ENCODE assay signal across 1 cellular context in the genomic region with DNA sequence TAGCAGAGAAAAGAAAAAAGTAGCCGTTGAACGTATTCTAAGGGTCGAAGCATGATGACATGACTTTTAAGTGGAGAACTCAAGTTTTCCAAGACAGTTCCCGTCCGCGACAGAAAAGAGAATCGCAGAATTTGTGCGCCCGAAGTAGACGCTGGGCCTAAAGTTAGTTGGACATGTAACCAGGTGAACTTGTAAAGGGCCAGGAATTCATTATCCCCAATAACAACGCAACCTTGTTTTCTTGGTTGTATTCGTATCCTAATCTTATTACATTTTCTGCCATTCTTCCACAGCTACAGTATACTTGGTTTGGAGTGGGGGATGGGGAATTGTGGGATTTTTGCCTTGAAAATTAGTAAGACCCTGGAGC.
TF ChIP-seq lines count a peak whose summit lies in the region.

No MANE protein-coding gene starts in this region.

TF ChIP-seq in K562, 482 proteins besides CTCF, POLR2A, EP300 and RAD21 (continued from another document and continues in another):
- TF ChIP-seq, protein P1, sequence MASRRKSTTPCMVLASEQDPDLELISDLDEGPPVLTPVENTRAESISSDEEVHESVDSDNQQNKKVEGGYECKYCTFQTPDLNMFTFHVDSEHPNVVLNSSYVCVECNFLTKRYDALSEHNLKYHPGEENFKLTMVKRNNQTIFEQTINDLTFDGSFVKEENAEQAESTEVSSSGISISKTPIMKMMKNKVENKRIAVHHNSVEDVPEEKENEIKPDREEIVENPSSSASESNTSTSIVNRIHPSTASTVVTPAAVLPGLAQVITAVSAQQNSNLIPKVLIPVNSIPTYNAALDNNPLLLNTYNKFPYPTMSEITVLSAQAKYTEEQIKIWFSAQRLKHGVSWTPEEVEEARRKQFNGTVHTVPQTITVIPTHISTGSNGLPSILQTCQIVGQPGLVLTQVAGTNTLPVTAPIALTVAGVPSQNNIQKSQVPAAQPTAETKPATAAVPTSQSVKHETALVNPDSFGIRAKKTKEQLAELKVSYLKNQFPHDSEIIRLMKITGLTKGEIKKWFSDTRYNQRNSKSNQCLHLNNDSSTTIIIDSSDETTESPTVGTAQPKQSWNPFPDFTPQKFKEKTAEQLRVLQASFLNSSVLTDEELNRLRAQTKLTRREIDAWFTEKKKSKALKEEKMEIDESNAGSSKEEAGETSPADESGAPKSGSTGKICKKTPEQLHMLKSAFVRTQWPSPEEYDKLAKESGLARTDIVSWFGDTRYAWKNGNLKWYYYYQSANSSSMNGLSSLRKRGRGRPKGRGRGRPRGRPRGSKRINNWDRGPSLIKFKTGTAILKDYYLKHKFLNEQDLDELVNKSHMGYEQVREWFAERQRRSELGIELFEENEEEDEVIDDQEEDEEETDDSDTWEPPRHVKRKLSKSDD (conservative IDR thresholded peaks at IDR 0.05; ENCODE audit: low read length) = no peak
- TF ChIP-seq ZNF57 (CRISPR knock-in tag; IDR thresholded peaks at IDR 0.05) = no peak
- TF ChIP-seq KDM1A (IDR thresholded peaks at IDR 0.05) = no peak
- peak; percentile 48 for TF ChIP-seq HCFC1 (IDR thresholded peaks at IDR 0.05; ENCODE audit: low read depth, low read length)
- TF ChIP-seq ATF6 (CRISPR knock-in tag; IDR thresholded peaks at IDR 0.05) = no peak
- TF ChIP-seq FOXA3 (CRISPR knock-in tag; conservative IDR thresholded peaks at IDR 0.05 in 1 of 2, IDR thresholded peaks at IDR 0.05 in 1 of 2) = no peak
- no peak for TF ChIP-seq MTF1 (CRISPR knock-in tag; IDR thresholded peaks at IDR 0.05; ENCODE audit: borderline replicate concordance)
- no peak for TF ChIP-seq ZSCAN32 (CRISPR knock-in tag; IDR thresholded peaks at IDR 0.05)
- no peak for TF ChIP-seq CCNT2 (IDR thresholded peaks at IDR 0.05; ENCODE audit: borderline replicate concordance, extremely low read depth, insufficient read length, low read depth, low read length)
- TF ChIP-seq, protein P2, sequence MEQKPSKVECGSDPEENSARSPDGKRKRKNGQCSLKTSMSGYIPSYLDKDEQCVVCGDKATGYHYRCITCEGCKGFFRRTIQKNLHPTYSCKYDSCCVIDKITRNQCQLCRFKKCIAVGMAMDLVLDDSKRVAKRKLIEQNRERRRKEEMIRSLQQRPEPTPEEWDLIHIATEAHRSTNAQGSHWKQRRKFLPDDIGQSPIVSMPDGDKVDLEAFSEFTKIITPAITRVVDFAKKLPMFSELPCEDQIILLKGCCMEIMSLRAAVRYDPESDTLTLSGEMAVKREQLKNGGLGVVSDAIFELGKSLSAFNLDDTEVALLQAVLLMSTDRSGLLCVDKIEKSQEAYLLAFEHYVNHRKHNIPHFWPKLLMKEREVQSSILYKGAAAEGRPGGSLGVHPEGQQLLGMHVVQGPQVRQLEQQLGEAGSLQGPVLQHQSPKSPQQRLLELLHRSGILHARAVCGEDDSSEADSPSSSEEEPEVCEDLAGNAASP (IDR thresholded peaks at IDR 0.05) = no peak
- TF ChIP-seq CREB1 (IDR thresholded peaks at IDR 0.05) = peak; percentile 89
- TF ChIP-seq CREB1 (CRISPR knock-in tag; IDR thresholded peaks at IDR 0.05) = peak; percentile 91
- TF ChIP-seq PTTG1 (tag; IDR thresholded peaks at IDR 0.05; ENCODE audit: low read depth) = no peak
- no peak for TF ChIP-seq NCOA1 (IDR thresholded peaks at IDR 0.05; ENCODE audit: low read depth)
- no peak for TF ChIP-seq ELF1 (tag; IDR thresholded peaks at IDR 0.05)
- TF ChIP-seq HNRNPK (IDR thresholded peaks at IDR 0.05; ENCODE audit: low read depth, low read length, poor library complexity, severe bottlenecking) = no peak
- TF ChIP-seq, protein P3, sequence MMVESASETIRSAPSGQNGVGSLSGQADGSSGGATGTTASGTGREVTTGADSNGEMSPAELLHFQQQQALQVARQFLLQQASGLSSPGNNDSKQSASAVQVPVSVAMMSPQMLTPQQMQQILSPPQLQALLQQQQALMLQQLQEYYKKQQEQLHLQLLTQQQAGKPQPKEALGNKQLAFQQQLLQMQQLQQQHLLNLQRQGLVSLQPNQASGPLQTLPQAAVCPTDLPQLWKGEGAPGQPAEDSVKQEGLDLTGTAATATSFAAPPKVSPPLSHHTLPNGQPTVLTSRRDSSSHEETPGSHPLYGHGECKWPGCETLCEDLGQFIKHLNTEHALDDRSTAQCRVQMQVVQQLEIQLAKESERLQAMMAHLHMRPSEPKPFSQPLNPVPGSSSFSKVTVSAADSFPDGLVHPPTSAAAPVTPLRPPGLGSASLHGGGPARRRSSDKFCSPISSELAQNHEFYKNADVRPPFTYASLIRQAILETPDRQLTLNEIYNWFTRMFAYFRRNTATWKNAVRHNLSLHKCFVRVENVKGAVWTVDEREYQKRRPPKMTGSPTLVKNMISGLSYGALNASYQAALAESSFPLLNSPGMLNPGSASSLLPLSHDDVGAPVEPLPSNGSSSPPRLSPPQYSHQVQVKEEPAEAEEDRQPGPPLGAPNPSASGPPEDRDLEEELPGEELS (CRISPR knock-in tag; IDR thresholded peaks at IDR 0.05; ENCODE audit: borderline replicate concordance) = no peak
- TF ChIP-seq ETV1 (tag; conservative IDR thresholded peaks at IDR 0.05; ENCODE audit: low read depth) = no peak
- no peak for TF ChIP-seq CBX1 (IDR thresholded peaks at IDR 0.05; ENCODE audit: low read depth)
- no peak for TF ChIP-seq NKRF (IDR thresholded peaks at IDR 0.05; ENCODE audit: borderline replicate concordance)
- 0 out of 2 replicates have a peak, but pooled peaks have one; percentile 17 for TF ChIP-seq POLR2AphosphoS5 (IDR thresholded peaks at IDR 0.05; ENCODE audit: control insufficient read depth, insufficient read depth, low read depth, low read length)
- TF ChIP-seq HMBOX1 (IDR thresholded peaks at IDR 0.05) = peak; percentile 76
- TF ChIP-seq COPS2 (conservative IDR thresholded peaks at IDR 0.05) = no peak
- TF ChIP-seq, protein P4, sequence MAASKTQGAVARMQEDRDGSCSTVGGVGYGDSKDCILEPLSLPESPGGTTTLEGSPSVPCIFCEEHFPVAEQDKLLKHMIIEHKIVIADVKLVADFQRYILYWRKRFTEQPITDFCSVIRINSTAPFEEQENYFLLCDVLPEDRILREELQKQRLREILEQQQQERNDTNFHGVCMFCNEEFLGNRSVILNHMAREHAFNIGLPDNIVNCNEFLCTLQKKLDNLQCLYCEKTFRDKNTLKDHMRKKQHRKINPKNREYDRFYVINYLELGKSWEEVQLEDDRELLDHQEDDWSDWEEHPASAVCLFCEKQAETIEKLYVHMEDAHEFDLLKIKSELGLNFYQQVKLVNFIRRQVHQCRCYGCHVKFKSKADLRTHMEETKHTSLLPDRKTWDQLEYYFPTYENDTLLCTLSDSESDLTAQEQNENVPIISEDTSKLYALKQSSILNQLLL (CRISPR knock-in tag; IDR thresholded peaks at IDR 0.05; ENCODE audit: borderline replicate concordance) = no peak
- no peak for TF ChIP-seq GMEB1 (CRISPR knock-in tag; IDR thresholded peaks at IDR 0.05)
- TF ChIP-seq ZFP36 (IDR thresholded peaks at IDR 0.05; ENCODE audit: low read depth, low read length, partially characterized antibody) = no peak
- TF ChIP-seq NONO (IDR thresholded peaks at IDR 0.05; ENCODE audit: low read depth in 2 of 2, low read length in 1 of 2) = no peak
- TF ChIP-seq TEAD4 (IDR thresholded peaks at IDR 0.05; ENCODE audit: low read length) = no peak
- no peak for TF ChIP-seq TEAD4 (CRISPR knock-in tag; IDR thresholded peaks at IDR 0.05; ENCODE audit: borderline replicate concordance)
- no peak for TF ChIP-seq YY1 (IDR thresholded peaks at IDR 0.05; ENCODE audit: borderline replicate concordance in 1 of 3, control insufficient read depth in 1 of 3, extremely low read depth in 1 of 3, insufficient read depth in 3 of 3, insufficient read length in 1 of 3, insufficient replicate concordance in 2 of 3, low read depth in 1 of 3, low read length in 2 of 3)
- no peak for TF ChIP-seq ZC3H4 (CRISPR knock-in tag; IDR thresholded peaks at IDR 0.05; ENCODE audit: borderline replicate concordance)
- no peak for TF ChIP-seq ZNF431 (CRISPR knock-in tag; IDR thresholded peaks at IDR 0.05)
- no peak for TF ChIP-seq PRPF4 (IDR thresholded peaks at IDR 0.05; ENCODE audit: insufficient read depth, low read depth, low read length, poor library complexity, severe bottlenecking)
- no peak for TF ChIP-seq CBFA2T3 (IDR thresholded peaks at IDR 0.05)
- no peak for TF ChIP-seq SIN3B (IDR thresholded peaks at IDR 0.05; ENCODE audit: low read depth)
- no peak for TF ChIP-seq TSC22D4 (tag; IDR thresholded peaks at IDR 0.05)
- no peak for TF ChIP-seq SIN3A (IDR thresholded peaks at IDR 0.05; ENCODE audit: borderline replicate concordance in 2 of 2, control insufficient read depth in 1 of 2, low read depth in 2 of 2, low read length in 2 of 2)
- TF ChIP-seq EWSR1 (IDR thresholded peaks at IDR 0.05; ENCODE audit: borderline replicate concordance, low read depth, partially characterized antibody) = no peak
- 0 out of 4 replicates have a peak, but pooled peaks of 1 of the 2 experiments have one; percentile 13 for TF ChIP-seq FOXK2 (conservative IDR thresholded peaks at IDR 0.05 in 1 of 2, IDR thresholded peaks at IDR 0.05 in 1 of 2; ENCODE audit: low read depth in 2 of 2)
- no peak for TF ChIP-seq WHSC1 (IDR thresholded peaks at IDR 0.05; ENCODE audit: low read length)
- peak; percentile 61; the same call in 1 of the 2 replicates for TF ChIP-seq ATF1 (CRISPR knock-in tag; IDR thresholded peaks at IDR 0.05)
- peak; percentile 81 for TF ChIP-seq ATF1 (tag; IDR thresholded peaks at IDR 0.05)
- no peak for TF ChIP-seq ZC3H8 (IDR thresholded peaks at IDR 0.05)
- no peak for TF ChIP-seq ZNF436 (CRISPR knock-in tag; IDR thresholded peaks at IDR 0.05)
- no peak for TF ChIP-seq MEIS2 (IDR thresholded peaks at IDR 0.05; ENCODE audit: partially characterized antibody)
- TF ChIP-seq BACH1 (tag; IDR thresholded peaks at IDR 0.05) = no peak
- no peak for TF ChIP-seq NR3C1 (CRISPR knock-in tag; IDR thresholded peaks at IDR 0.05)
- no peak for TF ChIP-seq MAFK (IDR thresholded peaks at IDR 0.05; ENCODE audit: low read length)
- TF ChIP-seq YBX1 (IDR thresholded peaks at IDR 0.05) = no peak
- TF ChIP-seq PURB (CRISPR knock-in tag; IDR thresholded peaks at IDR 0.05; ENCODE audit: low read depth) = no peak
- TF ChIP-seq ZNF785 (CRISPR knock-in tag; IDR thresholded peaks at IDR 0.05) = no peak
- no peak for TF ChIP-seq ZFPM2 (CRISPR knock-in tag; IDR thresholded peaks at IDR 0.05)
- no peak for TF ChIP-seq CBFA2T2 (conservative IDR thresholded peaks at IDR 0.05)
- TF ChIP-seq, protein P5, sequence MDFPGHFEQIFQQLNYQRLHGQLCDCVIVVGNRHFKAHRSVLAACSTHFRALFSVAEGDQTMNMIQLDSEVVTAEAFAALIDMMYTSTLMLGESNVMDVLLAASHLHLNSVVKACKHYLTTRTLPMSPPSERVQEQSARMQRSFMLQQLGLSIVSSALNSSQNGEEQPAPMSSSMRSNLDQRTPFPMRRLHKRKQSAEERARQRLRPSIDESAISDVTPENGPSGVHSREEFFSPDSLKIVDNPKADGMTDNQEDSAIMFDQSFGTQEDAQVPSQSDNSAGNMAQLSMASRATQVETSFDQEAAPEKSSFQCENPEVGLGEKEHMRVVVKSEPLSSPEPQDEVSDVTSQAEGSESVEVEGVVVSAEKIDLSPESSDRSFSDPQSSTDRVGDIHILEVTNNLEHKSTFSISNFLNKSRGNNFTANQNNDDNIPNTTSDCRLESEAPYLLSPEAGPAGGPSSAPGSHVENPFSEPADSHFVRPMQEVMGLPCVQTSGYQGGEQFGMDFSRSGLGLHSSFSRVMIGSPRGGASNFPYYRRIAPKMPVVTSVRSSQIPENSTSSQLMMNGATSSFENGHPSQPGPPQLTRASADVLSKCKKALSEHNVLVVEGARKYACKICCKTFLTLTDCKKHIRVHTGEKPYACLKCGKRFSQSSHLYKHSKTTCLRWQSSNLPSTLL (IDR thresholded peaks at IDR 0.05) = no peak
